In genomic region chrX:57821703-57822375, GRCh38 we compare ENCODE assay signal across 8 cellular contexts.
A peak's percentile ranks its signal among the peaks of the same experiment; 100 is the strongest.
DNase-seq lines count a peak whose midpoint lies in the region; ATAC-seq and TF ChIP-seq lines count a peak whose summit lies in the region.

No MANE protein-coding gene starts in this region.

- no peaks in the 10 kb centered on the region for H3K27me3 ChIP-seq in OCI-LY3 (ENCODE audit: low read depth, low read length)

- peak; percentile 77 for ATAC-seq in GM19043 (IDR thresholded peaks at IDR 0.05; ENCODE audit: low read depth, unreplicated experiment)

- H3K4me3 Mint-ChIP-seq in brain = peak overlapping the region in 3 of 5 experiments; percentile 20 to 82 (median 36)

- H3K4me1 Mint-ChIP-seq in brain = no peaks in the 10 kb centered on the region

- H3K4me1 ChIP-seq in OCI-LY3 (ENCODE audit: low read length) = peaks cover 4% of the 10 kb centered on the region; the same call in 1 of the 2 replicates

- peak overlapping the region; percentile 82 for H3K4me2 ChIP-seq in OCI-LY3 (ENCODE audit: low read length)

- H3K27me3 Mint-ChIP-seq in brain = no peaks in the 10 kb centered on the region

- no peaks in the 10 kb centered on the region for H3K9me3 ChIP-seq in OCI-LY3 (ENCODE audit: insufficient read depth, low read length)

- no peak overlapping the region for H3K27ac ChIP-seq in OCI-LY3 (ENCODE audit: low read length)

- no peak overlapping the region for H3K9ac ChIP-seq in OCI-LY3 (ENCODE audit: low read length)

- DNase-seq in Caki2 (ENCODE audit: low read depth) (peak; percentile 10), KBM-7 (peak; percentile 73), iPS-NIHi11 (ENCODE audit: low spot score) (peak; percentile 5)
- peak in 2 of 3 donors; percentile 6 to 20 for DNase-seq in stimulated activated CD4-positive, alpha-beta T cell treated with anti-CD3 and anti-CD28 coated beads, TNF-alpha, amount 100 ng/mL, for 48 hours (ENCODE audit: low read depth in 3 of 3)
- DNase-seq in activated CD4-positive, CD25-positive, alpha-beta regulatory T cell (lab: John Stamatoyannopoulos, UW) = no peak

- no peaks in the 10 kb centered on the region for H4K20me1 ChIP-seq in OCI-LY3 (ENCODE audit: insufficient read depth, low read length)

- peaks cover 0 to 18% (median under 1%) of the 10 kb centered on the region in 5 experiments for H3K9me3 Mint-ChIP-seq in brain

- H3K36me3 Mint-ChIP-seq in brain = no peaks in the 10 kb centered on the region

- in situ Hi-C loops in Caki2 (cut with HindIII; ENCODE audit: low pct_unique_long_range_greater_than_20kb, low sequenced_read_pairs) = no loop called here
- in situ Hi-C loops in KBM-7 (cut with MboI; ENCODE audit: low pct_unique_long_range_greater_than_20kb, low sequenced_read_pairs) = no loop called here

- peak overlapping the region; percentile 94 for H2AFZ ChIP-seq in OCI-LY3 (ENCODE audit: low read depth, low read length)

- no peaks in the 10 kb centered on the region for H3K36me3 ChIP-seq in OCI-LY3 (replicated peaks; ENCODE audit: low read depth, low read length)

- H3K79me2 ChIP-seq in OCI-LY3 (ENCODE audit: low read length) = no peaks in the 10 kb centered on the region

- peak overlapping the region; percentile 70 for H3K4me3 ChIP-seq in OCI-LY3 (ENCODE audit: low read length)

- H3K27ac Mint-ChIP-seq in brain = peak overlapping the region in 1 of 5 experiments; percentile 53

- peak; percentile 63 for TF ChIP-seq CTCF in OCI-LY3 (IDR thresholded peaks at IDR 0.05; ENCODE audit: low read depth, low read length)
- TF ChIP-seq CTCF in brain (conservative IDR thresholded peaks at IDR 0.05) = peak; percentile 48 to 63

Comparison
In these comparisons a context has a peak if more than half of its experiments do, and no peak if none do; other contexts are left out.
1. DNase-seq: peak in Caki2 (single experiment), KBM-7 (single experiment), iPS-NIHi11 (single experiment) and stimulated activated CD4-positive, alpha-beta T cell treated with anti-CD3 and anti-CD28 coated beads, TNF-alpha, amount 100 ng/mL, for 48 hours (2 of 3); none in activated CD4-positive, CD25-positive, alpha-beta regulatory T cell (0 of 4).